Comparison of ENCODE assay signal across 1 cellular context in genomic region chr1:3335754-3336640, GRCh38.
TF ChIP-seq lines count a peak whose summit lies in the region.

No MANE protein-coding gene starts in this region.

TF ChIP-seq in H1, 55 proteins besides CTCF, POLR2A, EP300 and RAD21 (continued from another document):
- TF ChIP-seq, protein P1, sequence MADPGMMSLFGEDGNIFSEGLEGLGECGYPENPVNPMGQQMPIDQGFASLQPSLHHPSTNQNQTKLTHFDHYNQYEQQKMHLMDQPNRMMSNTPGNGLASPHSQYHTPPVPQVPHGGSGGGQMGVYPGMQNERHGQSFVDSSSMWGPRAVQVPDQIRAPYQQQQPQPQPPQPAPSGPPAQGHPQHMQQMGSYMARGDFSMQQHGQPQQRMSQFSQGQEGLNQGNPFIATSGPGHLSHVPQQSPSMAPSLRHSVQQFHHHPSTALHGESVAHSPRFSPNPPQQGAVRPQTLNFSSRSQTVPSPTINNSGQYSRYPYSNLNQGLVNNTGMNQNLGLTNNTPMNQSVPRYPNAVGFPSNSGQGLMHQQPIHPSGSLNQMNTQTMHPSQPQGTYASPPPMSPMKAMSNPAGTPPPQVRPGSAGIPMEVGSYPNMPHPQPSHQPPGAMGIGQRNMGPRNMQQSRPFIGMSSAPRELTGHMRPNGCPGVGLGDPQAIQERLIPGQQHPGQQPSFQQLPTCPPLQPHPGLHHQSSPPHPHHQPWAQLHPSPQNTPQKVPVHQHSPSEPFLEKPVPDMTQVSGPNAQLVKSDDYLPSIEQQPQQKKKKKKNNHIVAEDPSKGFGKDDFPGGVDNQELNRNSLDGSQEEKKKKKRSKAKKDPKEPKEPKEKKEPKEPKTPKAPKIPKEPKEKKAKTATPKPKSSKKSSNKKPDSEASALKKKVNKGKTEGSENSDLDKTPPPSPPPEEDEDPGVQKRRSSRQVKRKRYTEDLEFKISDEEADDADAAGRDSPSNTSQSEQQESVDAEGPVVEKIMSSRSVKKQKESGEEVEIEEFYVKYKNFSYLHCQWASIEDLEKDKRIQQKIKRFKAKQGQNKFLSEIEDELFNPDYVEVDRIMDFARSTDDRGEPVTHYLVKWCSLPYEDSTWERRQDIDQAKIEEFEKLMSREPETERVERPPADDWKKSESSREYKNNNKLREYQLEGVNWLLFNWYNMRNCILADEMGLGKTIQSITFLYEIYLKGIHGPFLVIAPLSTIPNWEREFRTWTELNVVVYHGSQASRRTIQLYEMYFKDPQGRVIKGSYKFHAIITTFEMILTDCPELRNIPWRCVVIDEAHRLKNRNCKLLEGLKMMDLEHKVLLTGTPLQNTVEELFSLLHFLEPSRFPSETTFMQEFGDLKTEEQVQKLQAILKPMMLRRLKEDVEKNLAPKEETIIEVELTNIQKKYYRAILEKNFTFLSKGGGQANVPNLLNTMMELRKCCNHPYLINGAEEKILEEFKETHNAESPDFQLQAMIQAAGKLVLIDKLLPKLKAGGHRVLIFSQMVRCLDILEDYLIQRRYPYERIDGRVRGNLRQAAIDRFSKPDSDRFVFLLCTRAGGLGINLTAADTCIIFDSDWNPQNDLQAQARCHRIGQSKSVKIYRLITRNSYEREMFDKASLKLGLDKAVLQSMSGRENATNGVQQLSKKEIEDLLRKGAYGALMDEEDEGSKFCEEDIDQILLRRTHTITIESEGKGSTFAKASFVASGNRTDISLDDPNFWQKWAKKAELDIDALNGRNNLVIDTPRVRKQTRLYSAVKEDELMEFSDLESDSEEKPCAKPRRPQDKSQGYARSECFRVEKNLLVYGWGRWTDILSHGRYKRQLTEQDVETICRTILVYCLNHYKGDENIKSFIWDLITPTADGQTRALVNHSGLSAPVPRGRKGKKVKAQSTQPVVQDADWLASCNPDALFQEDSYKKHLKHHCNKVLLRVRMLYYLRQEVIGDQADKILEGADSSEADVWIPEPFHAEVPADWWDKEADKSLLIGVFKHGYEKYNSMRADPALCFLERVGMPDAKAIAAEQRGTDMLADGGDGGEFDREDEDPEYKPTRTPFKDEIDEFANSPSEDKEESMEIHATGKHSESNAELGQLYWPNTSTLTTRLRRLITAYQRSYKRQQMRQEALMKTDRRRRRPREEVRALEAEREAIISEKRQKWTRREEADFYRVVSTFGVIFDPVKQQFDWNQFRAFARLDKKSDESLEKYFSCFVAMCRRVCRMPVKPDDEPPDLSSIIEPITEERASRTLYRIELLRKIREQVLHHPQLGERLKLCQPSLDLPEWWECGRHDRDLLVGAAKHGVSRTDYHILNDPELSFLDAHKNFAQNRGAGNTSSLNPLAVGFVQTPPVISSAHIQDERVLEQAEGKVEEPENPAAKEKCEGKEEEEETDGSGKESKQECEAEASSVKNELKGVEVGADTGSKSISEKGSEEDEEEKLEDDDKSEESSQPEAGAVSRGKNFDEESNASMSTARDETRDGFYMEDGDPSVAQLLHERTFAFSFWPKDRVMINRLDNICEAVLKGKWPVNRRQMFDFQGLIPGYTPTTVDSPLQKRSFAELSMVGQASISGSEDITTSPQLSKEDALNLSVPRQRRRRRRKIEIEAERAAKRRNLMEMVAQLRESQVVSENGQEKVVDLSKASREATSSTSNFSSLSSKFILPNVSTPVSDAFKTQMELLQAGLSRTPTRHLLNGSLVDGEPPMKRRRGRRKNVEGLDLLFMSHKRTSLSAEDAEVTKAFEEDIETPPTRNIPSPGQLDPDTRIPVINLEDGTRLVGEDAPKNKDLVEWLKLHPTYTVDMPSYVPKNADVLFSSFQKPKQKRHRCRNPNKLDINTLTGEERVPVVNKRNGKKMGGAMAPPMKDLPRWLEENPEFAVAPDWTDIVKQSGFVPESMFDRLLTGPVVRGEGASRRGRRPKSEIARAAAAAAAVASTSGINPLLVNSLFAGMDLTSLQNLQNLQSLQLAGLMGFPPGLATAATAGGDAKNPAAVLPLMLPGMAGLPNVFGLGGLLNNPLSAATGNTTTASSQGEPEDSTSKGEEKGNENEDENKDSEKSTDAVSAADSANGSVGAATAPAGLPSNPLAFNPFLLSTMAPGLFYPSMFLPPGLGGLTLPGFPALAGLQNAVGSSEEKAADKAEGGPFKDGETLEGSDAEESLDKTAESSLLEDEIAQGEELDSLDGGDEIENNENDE (IDR thresholded peaks at IDR 0.05; ENCODE audit: insufficient replicate concordance, low read length), result no peak
- TF ChIP-seq KDM1A (IDR thresholded peaks at IDR 0.05; ENCODE audit: borderline replicate concordance, low read length) (no peak), TAF1 (IDR thresholded peaks at IDR 0.05; ENCODE audit: low read depth, low read length) (no peak), CBX5 (IDR thresholded peaks at IDR 0.05; ENCODE audit: low read depth, low read length) (no peak), HDAC6 (IDR thresholded peaks at IDR 0.05; ENCODE audit: low read depth, low read length) (no peak), SP4 (IDR thresholded peaks at IDR 0.05; ENCODE audit: low read length) (no peak), CTBP2 (IDR thresholded peaks at IDR 0.05; ENCODE audit: borderline replicate concordance, insufficient read depth, insufficient read length, low read length) (no peak), CREB1 (IDR thresholded peaks at IDR 0.05) (no peak), RXRA (IDR thresholded peaks at IDR 0.05; ENCODE audit: insufficient read depth, low read depth, low read length) (no peak), NANOG (IDR thresholded peaks at IDR 0.05; ENCODE audit: insufficient read depth, low read depth, low read length, poor library complexity, severe bottlenecking) (no peak)
- TF ChIP-seq, protein P2, sequence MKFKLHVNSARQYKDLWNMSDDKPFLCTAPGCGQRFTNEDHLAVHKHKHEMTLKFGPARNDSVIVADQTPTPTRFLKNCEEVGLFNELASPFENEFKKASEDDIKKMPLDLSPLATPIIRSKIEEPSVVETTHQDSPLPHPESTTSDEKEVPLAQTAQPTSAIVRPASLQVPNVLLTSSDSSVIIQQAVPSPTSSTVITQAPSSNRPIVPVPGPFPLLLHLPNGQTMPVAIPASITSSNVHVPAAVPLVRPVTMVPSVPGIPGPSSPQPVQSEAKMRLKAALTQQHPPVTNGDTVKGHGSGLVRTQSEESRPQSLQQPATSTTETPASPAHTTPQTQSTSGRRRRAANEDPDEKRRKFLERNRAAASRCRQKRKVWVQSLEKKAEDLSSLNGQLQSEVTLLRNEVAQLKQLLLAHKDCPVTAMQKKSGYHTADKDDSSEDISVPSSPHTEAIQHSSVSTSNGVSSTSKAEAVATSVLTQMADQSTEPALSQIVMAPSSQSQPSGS (IDR thresholded peaks at IDR 0.05; ENCODE audit: low read length), result no peak
